In the genomic region with DNA sequence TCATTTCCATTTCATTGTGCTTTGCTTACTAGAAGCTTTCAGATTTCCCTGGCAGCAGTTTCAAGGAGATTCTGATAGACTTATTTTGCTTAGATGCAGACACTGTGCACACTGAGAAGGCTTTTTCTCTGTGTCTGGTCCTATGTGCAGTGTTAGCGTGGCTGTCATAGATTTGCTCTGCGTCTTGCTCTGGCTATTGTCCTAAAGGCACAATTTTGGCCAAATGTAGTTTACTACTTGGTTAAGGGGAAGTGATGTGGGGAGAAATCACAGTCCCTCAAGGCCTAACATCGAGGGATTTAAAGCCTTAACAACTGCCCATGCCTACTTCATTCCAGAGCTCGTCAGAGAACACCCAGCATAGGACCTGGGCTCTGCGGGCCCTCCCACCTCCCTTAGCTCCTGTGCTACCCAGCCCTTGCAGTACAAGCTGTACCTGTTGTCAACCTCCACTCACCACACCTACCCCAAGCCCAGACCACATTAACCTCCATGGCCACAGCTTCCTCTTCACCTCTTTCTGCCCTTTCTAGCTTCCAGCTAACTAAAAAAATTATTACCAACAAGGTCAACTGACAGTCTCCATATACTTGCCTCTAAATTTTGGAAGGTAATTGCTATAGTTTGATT, we compare ENCODE assay signal across 8 cellular contexts. TPM values are rescaled to one million over a fixed set of nuclear protein-coding genes. Genes with fewer than 3 reads are reported as not detected.
A peak's percentile ranks its signal among the peaks of the same experiment; 100 is the strongest.
DNase-seq lines count a peak whose midpoint lies in the region; ATAC-seq and TF ChIP-seq lines count a peak whose summit lies in the region.

No MANE protein-coding gene starts in this region.

- no peak overlapping the region for H3K4me3 ChIP-seq in trophoblast cell (ENCODE audit: low read depth, low read length)

- peak overlapping the region; percentile 41 for H3K4me3 Mint-ChIP-seq in activated CD8-positive, alpha-beta memory T cell treated with anti-CD3 and anti-CD28 coated beads, Interleukin-2, amount 10 ng/mL, durations not matched to agents 7 days and 5 days

- H3K27me3 Mint-ChIP-seq in activated CD8-positive, alpha-beta memory T cell treated with anti-CD3 and anti-CD28 coated beads, Interleukin-2, amount 10 ng/mL, durations not matched to agents 7 days and 5 days: no peaks in the 10 kb centered on the region

- ATAC-seq in HG03139 (IDR thresholded peaks at IDR 0.05; ENCODE audit: unreplicated experiment) (peak; percentile 78), HG03196 (IDR thresholded peaks at IDR 0.05; ENCODE audit: unreplicated experiment) (no peak)
- peak; percentile 91 for ATAC-seq in activated CD8-positive, alpha-beta memory T cell treated with anti-CD3 and anti-CD28 coated beads, Interleukin-2, amount 10 ng/mL, durations not matched to agents 7 days and 5 days

- no peaks in the 10 kb centered on the region for H3K27me3 ChIP-seq in trophoblast cell (ENCODE audit: insufficient read depth, low read length)

- DNase-seq in GM13977 (ENCODE audit: low spot score) (peak; percentile 23), trophoblast cell (no peak), glomerular visceral epithelial cell (ENCODE audit: extremely low spot score) (no peak), SIG-M5 treated with dmso at 0.1 percent for 504 hours (lab: John Stamatoyannopoulos, UW; ENCODE audit: unreplicated experiment) (no peak), NCI-H1930 (lab: John Stamatoyannopoulos, UW) (no peak)
- peak; percentile 93 for DNase-seq in activated CD8-positive, alpha-beta memory T cell treated with anti-CD3 and anti-CD28 coated beads, Interleukin-2, amount 10 ng/mL, durations not matched to agents 7 days and 5 days

- H3K36me3 ChIP-seq in trophoblast cell (ENCODE audit: control insufficient read depth in 1 of 2, insufficient read depth in 2 of 2, low read length in 2 of 2): no peaks in the 10 kb centered on the region

- H2BK5ac ChIP-seq in trophoblast cell (ENCODE audit: low read depth, low read length, poor library complexity): no peak overlapping the region

- no peaks in the 10 kb centered on the region for H3K9me3 ChIP-seq in trophoblast cell (ENCODE audit: insufficient read depth, low read depth, low read length)

- H3K9me3 Mint-ChIP-seq in activated CD8-positive, alpha-beta memory T cell treated with anti-CD3 and anti-CD28 coated beads, Interleukin-2, amount 10 ng/mL, durations not matched to agents 7 days and 5 days (ENCODE audit: low read depth): peaks cover 3% of the 10 kb centered on the region

- H3K27ac Mint-ChIP-seq in activated CD8-positive, alpha-beta memory T cell treated with anti-CD3 and anti-CD28 coated beads, Interleukin-2, amount 10 ng/mL, durations not matched to agents 7 days and 5 days: peak overlapping the region; percentile 77

- no peak overlapping the region for H3K14ac ChIP-seq in trophoblast cell (ENCODE audit: low read length)

- peaks cover 34% of the 10 kb centered on the region for H3K4me1 Mint-ChIP-seq in activated CD8-positive, alpha-beta memory T cell treated with anti-CD3 and anti-CD28 coated beads, Interleukin-2, amount 10 ng/mL, durations not matched to agents 7 days and 5 days

- no peak overlapping the region for H3K9ac ChIP-seq in trophoblast cell (ENCODE audit: low read length)

- H2BK120ac ChIP-seq in trophoblast cell (ENCODE audit: insufficient read depth, low read length, poor library complexity): no peak overlapping the region

- H2BK12ac ChIP-seq in trophoblast cell (ENCODE audit: low read length): no peak overlapping the region

- H3K27ac ChIP-seq in trophoblast cell (ENCODE audit: low read depth, low read length): no peak overlapping the region

- H4K12ac ChIP-seq in trophoblast cell (ENCODE audit: low read depth, low read length): no peak overlapping the region

- TF ChIP-seq CTCF in GM13977 (IDR thresholded peaks at IDR 0.05; ENCODE audit: extremely low read depth, insufficient read depth, missing control alignments): no peak

- WGBS in trophoblast cell (ENCODE audit: extremely low coverage, insufficient coverage, insufficient read length): no CpG with 5 or more reads among the region's 5 CpGs

- H4K8ac ChIP-seq in trophoblast cell (ENCODE audit: low read depth, low read length): no peak overlapping the region

- H3K4me2 ChIP-seq in trophoblast cell (ENCODE audit: low read length): no peak overlapping the region

- peak overlapping the region; percentile 13 for H3K23ac ChIP-seq in trophoblast cell (ENCODE audit: low read length)

- peaks cover 45% of the 10 kb centered on the region for H3K36me3 Mint-ChIP-seq in activated CD8-positive, alpha-beta memory T cell treated with anti-CD3 and anti-CD28 coated beads, Interleukin-2, amount 10 ng/mL, durations not matched to agents 7 days and 5 days

- H4K91ac ChIP-seq in trophoblast cell (ENCODE audit: low read depth, low read length): no peak overlapping the region

- H3K79me2 ChIP-seq in trophoblast cell (ENCODE audit: control insufficient read depth, insufficient read depth, low read length, poor library complexity): no peaks in the 10 kb centered on the region

- no peak overlapping the region for H3K18ac ChIP-seq in trophoblast cell (ENCODE audit: low read length)

- no peaks in the 10 kb centered on the region for H3K79me1 ChIP-seq in trophoblast cell (ENCODE audit: low read length)

- no peak overlapping the region for H2AK5ac ChIP-seq in trophoblast cell (ENCODE audit: low read length)

- CTCF ChIA-PET in activated CD8-positive, alpha-beta memory T cell treated with anti-CD3 and anti-CD28 coated beads, Interleukin-2, amount 10 ng/mL, durations not matched to agents 7 days and 5 days (lab: Charles Lee): interaction anchor here (0.5 to 2.8 kb wide), 12 partner anchors 9 to 225 kb away, joined by 3 to 12 read pairs (median 3); no protein-coding TSS in a partner anchor

- H2AFZ ChIP-seq in trophoblast cell (ENCODE audit: insufficient read depth, low read length, poor library complexity): no peak overlapping the region

- in situ Hi-C loops in GM13977 (cut with MboI; ENCODE audit: low pct_unique_long_range_greater_than_20kb, low sequenced_read_pairs, unreplicated experiment): no loop called here

- H3K4ac ChIP-seq in trophoblast cell (ENCODE audit: low read depth, low read length): no peak overlapping the region

- H3K4me1 ChIP-seq in trophoblast cell (ENCODE audit: control insufficient read depth in 1 of 2, insufficient read depth in 2 of 2, low read length in 2 of 2): peaks cover 0 to 3% of the 10 kb centered on the region in 2 experiments

RNA-seq across cellular contexts. Expression of a gene that starts 38.9 kb away (rescaled TPM):
- 10 to 100 TPM; 24.6 to 38.2 TPM for total RNA-seq in activated CD8-positive, alpha-beta memory T cell treated with anti-CD3 and anti-CD28 coated beads, Interleukin-2, amount 10 ng/mL, durations not matched to agents 7 days and 5 days
- polyA plus RNA-seq in trophoblast cell (2013): 5.2 and 6.2 TPM in 2 replicates

Comparison
In these comparisons a context has a peak if more than half of its experiments do, and no peak if none do; other contexts are left out.
1. DNase-seq: peak in GM13977 (single experiment) and activated CD8-positive, alpha-beta memory T cell treated with anti-CD3 and anti-CD28 coated beads, Interleukin-2, amount 10 ng/mL, durations not matched to agents 7 days and 5 days (single experiment); none in trophoblast cell (0 of 2), glomerular visceral epithelial cell (single experiment), SIG-M5 treated with dmso at 0.1 percent for 504 hours (single experiment) and NCI-H1930 (0 of 2).